In genomic region chr2:198314559-198315153, GRCh38 we compare ENCODE assay signal across 8 cellular contexts.
A peak's percentile ranks its signal among the peaks of the same experiment; 100 is the strongest.
DNase-seq lines count a peak whose midpoint lies in the region; ATAC-seq and TF ChIP-seq lines count a peak whose summit lies in the region.

No MANE protein-coding gene starts in this region.

- peak; percentile 89 for TF ChIP-seq CTCF in CD8-positive, alpha-beta T cell (IDR thresholded peaks at IDR 0.05)
- peak in 3 of 4 experiments; percentile 28 to 54 (median 46) for TF ChIP-seq CTCF in sigmoid colon (IDR thresholded peaks at IDR 0.05)

- 2 to 10% methylated on average over 8 of the region's 8 CpGs for WGBS in sigmoid colon, 2 donors

- TF ChIP-seq POLR2A in sigmoid colon (IDR thresholded peaks at IDR 0.05): no peak

- H3K36me3 Mint-ChIP-seq in CD8-positive, alpha-beta T cell: no peaks in the 10 kb centered on the region

- no peaks in the 10 kb centered on the region for H3K36me3 ChIP-seq in CD8-positive, alpha-beta T cell (ENCODE audit: insufficient read depth, low read length)
- H3K36me3 ChIP-seq in sigmoid colon: no peaks in the 10 kb centered on the region

- CTCF ChIA-PET in CD8-positive, alpha-beta T cell (lab: Charles Lee): interaction anchor here (0.7 to 6.3 kb wide), 20 partner anchors 9 to 1425 kb away, joined by 3 to 42 read pairs (median 3); no protein-coding TSS in a partner anchor

- H3K4me1 ChIP-seq in CD8-positive, alpha-beta T cell (ENCODE audit: insufficient read depth, low read length): no peaks in the 10 kb centered on the region
- H3K4me1 ChIP-seq in sigmoid colon: no peaks in the 10 kb centered on the region

- H3K4me3 Mint-ChIP-seq in CD8-positive, alpha-beta T cell: no peak overlapping the region

- peaks cover 44% of the 10 kb centered on the region for H3K27me3 Mint-ChIP-seq in CD8-positive, alpha-beta T cell (ENCODE audit: low read depth)

- intact Hi-C loops in CD8-positive, alpha-beta T cell (cut with DNase I, micrococcal nuclease): loop anchor here (1.0 to 10.0 kb wide), 8 partner anchors 340 to 1623 kb away; no protein-coding TSS in a partner anchor
- intact Hi-C loops in sigmoid colon (cut with DNase I): loop anchor here (2.0 to 10.0 kb wide), 2 partner anchors 1170 to 1424 kb away; no protein-coding TSS in a partner anchor

- no peaks in the 10 kb centered on the region for H3K9me3 ChIP-seq in CD8-positive, alpha-beta T cell (ENCODE audit: low read length)
- no peaks in the 10 kb centered on the region for H3K9me3 ChIP-seq in sigmoid colon

- H3K4me1 Mint-ChIP-seq in CD8-positive, alpha-beta T cell (ENCODE audit: low read depth): no peaks in the 10 kb centered on the region

- peak in 1 of 7 experiments; percentile 15 for DNase-seq in CD8-positive, alpha-beta T cell
- peak; percentile 49 for DNase-seq in NCI-H1092 treated with DMSO at 0.1 percent for 48 hours (lab: John Stamatoyannopoulos, UW)
- DNase-seq in SW480 (ENCODE audit: low spot score): peak; percentile 54
- peak; percentile 50 for DNase-seq in foreskin melanocyte
- DNase-seq in sigmoid colon: no peak
- DNase-seq in D341Med (ENCODE audit: low spot score): no peak
- no peak for DNase-seq in effector CD8-positive, alpha-beta T cell (lab: John Stamatoyannopoulos, UW)

- H3K27ac Mint-ChIP-seq in CD8-positive, alpha-beta T cell: no peak overlapping the region

- no peak overlapping the region for H3K4me3 ChIP-seq in CD8-positive, alpha-beta T cell (ENCODE audit: low read depth, low read length)
- H3K4me3 ChIP-seq in sigmoid colon: no peak overlapping the region

- no peaks in the 10 kb centered on the region for H3K27me3 ChIP-seq in CD8-positive, alpha-beta T cell (ENCODE audit: insufficient read depth, low read length)
- H3K27me3 ChIP-seq in sigmoid colon: peaks cover 0 to 9% (median 0%) of the 10 kb centered on the region in 3 donors

- H3K27ac ChIP-seq in CD8-positive, alpha-beta T cell (ENCODE audit: low read depth, low read length): no peak overlapping the region
- no peak overlapping the region for H3K27ac ChIP-seq in sigmoid colon

- TF ChIP-seq EP300 in sigmoid colon (IDR thresholded peaks at IDR 0.05): no peak

- POLR2A ChIA-PET in CD8-positive, alpha-beta T cell (lab: Charles Lee): interaction anchor here (0.6 kb wide), 1 partner anchor 278 kb away, joined by 3 read pairs; no protein-coding TSS in a partner anchor

- no peak for ATAC-seq in CD8-positive, alpha-beta T cell
- ATAC-seq in GM21360 (IDR thresholded peaks at IDR 0.05; ENCODE audit: unreplicated experiment): peak; percentile 59

- no peaks in the 10 kb centered on the region for H3K9me3 Mint-ChIP-seq in CD8-positive, alpha-beta T cell

Comparison
In these comparisons a context has a peak if more than half of its experiments do, and no peak if none do; other contexts are left out.
1. DNase-seq: peak in NCI-H1092 treated with DMSO at 0.1 percent for 48 hours (single experiment), SW480 (single experiment) and foreskin melanocyte (single experiment); none in sigmoid colon (single experiment), D341Med (single experiment) and effector CD8-positive, alpha-beta T cell (single experiment).